ENCODE assay signal across 8 cellular contexts in genomic region chr2:42809131-42809875, GRCh38. TPM values are rescaled to one million over a fixed set of nuclear protein-coding genes. Genes with fewer than 3 reads are reported as not detected.
DNase-seq lines count a peak whose midpoint lies in the region; ATAC-seq lines count a peak whose summit lies in the region.

No MANE protein-coding gene starts in this region.

- no peak for ATAC-seq in aorta (ENCODE audit: low FRiP score)

- WGBS in aorta, 2 donors, result 22 to 24% methylated on average over 14 of the region's 14 CpGs

- no peaks in the 10 kb centered on the region for H3K36me3 ChIP-seq in aorta (ENCODE audit: control insufficient read depth in 1 of 2, insufficient read depth in 2 of 2, low read length in 1 of 2)

- H3K9me3 ChIP-seq in mononuclear cell (ENCODE audit: low read depth, low read length), result no peaks in the 10 kb centered on the region
- no peaks in the 10 kb centered on the region for H3K9me3 ChIP-seq in aorta (ENCODE audit: control insufficient read depth, low read length)

- H3K4me3 ChIP-seq in mononuclear cell (ENCODE audit: low read length) (peak overlapping the region; percentile 64), aorta (ENCODE audit: low read length in 2 of 2) (peak overlapping the region; percentile 18 to 95)

- DNase-seq in activated CD4-positive, alpha-beta T cell treated with anti-CD3 and anti-CD28 coated beads for 48 hours, result peak; percentile 73
- no peak for DNase-seq in activated CD4-positive, alpha-beta T cell treated with anti-CD3 and anti-CD28 coated beads for 1 hour
- DNase-seq in NCI-H774 (lab: John Stamatoyannopoulos, UW), result peak; percentile 72
- peak; percentile 75 for DNase-seq in cerebellar cortex (ENCODE audit: low spot score)
- peak in 1 of 2 donors; percentile 92 for DNase-seq in aorta
- DNase-seq in NCI-H128 (lab: John Stamatoyannopoulos, UW; ENCODE audit: unreplicated experiment), result no peak
- no peak for DNase-seq in SKM-1 treated with dmso at 0.1 percent for 144 hours (lab: John Stamatoyannopoulos, UW; ENCODE audit: unreplicated experiment)

- H3K4me1 ChIP-seq in mononuclear cell (ENCODE audit: insufficient read depth, low read length) (peaks cover 42% of the 10 kb centered on the region), aorta (ENCODE audit: control insufficient read depth in 1 of 2, insufficient read depth in 2 of 2, low read length in 2 of 2) (peaks cover 0 to 4% of the 10 kb centered on the region in 2 donors)

- H3K27me3 ChIP-seq in mononuclear cell (ENCODE audit: insufficient read depth, low read length), result no peaks in the 10 kb centered on the region
- no peaks in the 10 kb centered on the region for H3K27me3 ChIP-seq in aorta (ENCODE audit: control insufficient read depth in 1 of 2, insufficient read depth in 2 of 2, low read length in 1 of 2)

- H3K27ac ChIP-seq in aorta (ENCODE audit: low read depth in 1 of 2, low read length in 2 of 2), result peak overlapping the region; percentile 38 to 86

- intact Hi-C loops in aorta (cut with DNase I), result no loop called here

RNA-seq across cellular contexts. Expression of gene HAAO, which starts 16.9 kb away (rescaled TPM):
- total RNA-seq in mononuclear cell, result 3.9 TPM
- total RNA-seq in aorta, result 10 to 100 TPM; 22.0 to 29.1 TPM
- 10 to 100 TPM; 33.4 to 54.5 TPM for polyA plus RNA-seq in aorta

RNA-seq across cellular contexts. Expression of gene OXER1, which starts 45.4 kb away (rescaled TPM):
- total RNA-seq in mononuclear cell, result 0.63 TPM
- 1 to 10 TPM; 2.2 to 4.2 TPM for total RNA-seq in aorta
- polyA plus RNA-seq in aorta, result 1 to 10 TPM; 3.0 to 6.2 TPM

Comparison
In these comparisons a context has a peak if more than half of its experiments do, and no peak if none do; other contexts are left out.
1. DNase-seq: peak in activated CD4-positive, alpha-beta T cell treated with anti-CD3 and anti-CD28 coated beads for 48 hours (single experiment), NCI-H774 (single experiment) and cerebellar cortex (single experiment); none in activated CD4-positive, alpha-beta T cell treated with anti-CD3 and anti-CD28 coated beads for 1 hour (single experiment), NCI-H128 (single experiment) and SKM-1 treated with dmso at 0.1 percent for 144 hours (single experiment).